ENCODE assay signal across 25 cellular contexts in the genomic region with DNA sequence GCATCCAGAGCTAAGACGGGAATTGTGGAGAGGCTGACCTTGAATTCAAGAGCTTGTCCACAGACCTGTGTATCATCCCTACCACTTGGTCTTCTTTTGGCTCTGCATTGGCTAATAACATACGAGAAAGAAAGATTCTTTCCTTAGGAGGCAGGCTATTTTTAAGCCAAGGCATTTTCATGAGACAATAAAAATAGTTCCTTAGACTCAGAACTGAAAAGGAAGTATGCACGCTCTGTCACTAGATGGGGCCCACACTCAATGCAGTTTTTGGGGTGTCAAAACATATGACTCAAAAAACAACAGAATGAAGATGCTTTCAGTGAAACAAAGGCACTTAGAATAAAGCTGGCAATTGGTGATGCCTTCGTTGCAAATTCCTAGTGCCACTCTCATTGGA.
DNase-seq lines count a peak whose midpoint lies in the region; ATAC-seq, FAIRE-seq and TF ChIP-seq lines count a peak whose summit lies in the region.
"Had no signal": no experiment of that assay in that cellular context is flagged by ENCODE, and none has a peak within 500 bp of the region (broad histone marks: within the 10 kb centered on the region; RNA-seq: fewer than 3 reads in every experiment).

No MANE protein-coding gene starts in this region.

- no peaks in the 10 kb centered on the region for H3K27me3 Mint-ChIP-seq in GM23338 (ENCODE audit: insufficient read depth, low read depth, poor library complexity)
- no peaks in the 10 kb centered on the region for H3K27me3 Mint-ChIP-seq in H9 (ENCODE audit: low read depth)
- H3K27me3 Mint-ChIP-seq in T-cell = no peaks in the 10 kb centered on the region
- H3K27me3 Mint-ChIP-seq: activated CD4-positive, alpha-beta T cell treated with anti-CD3 and anti-CD28 coated beads for 36 hours; dendritic cell treated with granulocyte-macrophage colony-stimulating factor and Interleukin-4, amounts not matched to agents 40 ng/mL and 50 ng/mL, for 4 days; naive thymus-derived CD4-positive, alpha-beta T cell; stimulated activated naive CD8-positive, alpha-beta T cell treated with anti-CD3 and anti-CD28 coated beads, Interleukin-15, amount 100 ng/mL, for 72 hours had no signal

- no peak overlapping the region for H2BK120ac ChIP-seq in H9 (ENCODE audit: low read depth, low read length, poor library complexity, severe bottlenecking)

- no peak overlapping the region for H2BK20ac ChIP-seq in H9 (ENCODE audit: low read depth, low read length, poor library complexity, severe bottlenecking)

- no peaks in the 10 kb centered on the region for H3K23me2 ChIP-seq in H9 (ENCODE audit: insufficient read length, low read depth, low read length, poor library complexity, severe bottlenecking)

- H3K4me1 Mint-ChIP-seq in GM23338 = peaks cover 4% of the 10 kb centered on the region; the same call in 1 of the 3 replicates
- peaks cover 0 to 3% of the 10 kb centered on the region in 2 experiments; a peak in 1 of 4 replicates for H3K4me1 Mint-ChIP-seq in H9
- no peaks in the 10 kb centered on the region for H3K4me1 Mint-ChIP-seq in T-cell
- H3K4me1 Mint-ChIP-seq: activated CD4-positive, alpha-beta T cell treated with anti-CD3 and anti-CD28 coated beads for 36 hours; stimulated activated naive CD8-positive, alpha-beta T cell treated with anti-CD3 and anti-CD28 coated beads, Interleukin-15, amount 100 ng/mL, for 72 hours had no signal

- H3K23ac ChIP-seq in H9 (ENCODE audit: insufficient read length, low read depth, low read length) = no peak overlapping the region

- H3K36me3 Mint-ChIP-seq in GM23338 (ENCODE audit: low read depth) (no peaks in the 10 kb centered on the region), H9 (ENCODE audit: insufficient read depth in 1 of 3, low read depth in 3 of 3) (peaks cover 0 to 6% (median 0%) of the 10 kb centered on the region in 3 experiments; a peak in 1 of 7 replicates), T-cell (no peaks in the 10 kb centered on the region)
- H3K36me3 Mint-ChIP-seq: naive thymus-derived CD4-positive, alpha-beta T cell had no signal

- H3K27ac ChIP-seq in 22Rv1 = peak overlapping the region; percentile 27; the same call in 1 of the 2 replicates
- H3K27ac ChIP-seq in GM23338 (ENCODE audit: low read depth) = no peak overlapping the region
- H3K27ac ChIP-seq in OCI-LY3 (ENCODE audit: low read length) = no peak overlapping the region
- H3K27ac ChIP-seq in H9 (ENCODE audit: insufficient read length, low read depth, low read length) = no peak overlapping the region
- H3K27ac ChIP-seq in gastrocnemius medialis = no peak overlapping the region
- H3K27ac ChIP-seq in kidney (ENCODE audit: low read depth in 2 of 2, low read length in 2 of 2) = no peak overlapping the region
- H3K27ac ChIP-seq: BLaER1 treated with 17β-estradiol and CSF1 and Interleukin-3, amounts not matched to agents 10 nM and 100 nM; cardiac muscle cell; heart right ventricle; right atrium auricular region; upper lobe of left lung had no signal

- DNase-seq in GM23338 (ENCODE audit: low spot score) (peak; percentile 11), epithelial cell of proximal tubule (ENCODE audit: low read depth) (no peak), H9 (no peak), gastrocnemius medialis (no peak), kidney (no peak), T-cell (no peak)
- DNase-seq: activated CD4-positive, alpha-beta T cell treated with anti-CD3 and anti-CD28 coated beads for 36 hours; activated naive CD4-positive, alpha-beta T cell treated with Interleukin-2 at 50 U/mL for 16 hours; activated T-cell treated with anti-CD3 and anti-CD28 coated beads, Interleukin-2, amount 50 U/mL, for 48 hours; GDM1; heart right ventricle; mesendoderm; naive thymus-derived CD4-positive, alpha-beta T cell; NCI-H2107; occipital lobe; stimulated activated CD4-positive, alpha-beta T cell treated with anti-CD3 and anti-CD28 coated beads, Interleukin-4, amount 100 ng/mL, for 24 hours; stimulated activated naive CD8-positive, alpha-beta T cell treated with anti-CD3 and anti-CD28 coated beads, Interleukin-15, amount 100 ng/mL, for 72 hours; upper lobe of left lung had no signal

- no peak overlapping the region for H3K56ac ChIP-seq in H9 (ENCODE audit: insufficient read length, low read depth, low read length)

- H3K9me2 ChIP-seq in GM23338 (ENCODE audit: insufficient read depth) = no peaks in the 10 kb centered on the region

- H3F3A ChIP-seq in GM23338 (replicated peaks; ENCODE audit: low read depth) = no peaks in the 10 kb centered on the region

- H3K79me2 ChIP-seq in GM23338 (replicated peaks; ENCODE audit: insufficient read depth) (no peaks in the 10 kb centered on the region), OCI-LY3 (ENCODE audit: low read length) (no peaks in the 10 kb centered on the region), H9 (ENCODE audit: insufficient read depth, low read length) (no peaks in the 10 kb centered on the region)

- H2BK12ac ChIP-seq in H9 (ENCODE audit: insufficient read length, low read depth, low read length) = no peak overlapping the region

- WGBS in H9 (ENCODE audit: extremely low coverage, insufficient read length, low lambda C conversion rate) = no CpG with 5 or more reads among the region's 4 CpGs

- H3K36me3 ChIP-seq in GM23338 (ENCODE audit: insufficient read depth) (no peaks in the 10 kb centered on the region), OCI-LY3 (replicated peaks; ENCODE audit: low read depth, low read length) (no peaks in the 10 kb centered on the region), gastrocnemius medialis (no peaks in the 10 kb centered on the region), kidney (ENCODE audit: control insufficient read depth in 1 of 2, insufficient read depth in 2 of 2, low read length in 2 of 2) (no peaks in the 10 kb centered on the region)
- H3K36me3 ChIP-seq: BLaER1 treated with 17β-estradiol and CSF1 and Interleukin-3, amounts not matched to agents 10 nM and 100 nM; cardiac muscle cell; heart right ventricle; right atrium auricular region; upper lobe of left lung had no signal

- POLR2A ChIA-PET in T-cell (lab: Charles Lee) = no interaction called here

- no peak overlapping the region for H2BK15ac ChIP-seq in H9 (ENCODE audit: low read depth, low read length)

- H3K27me3 ChIP-seq in GM23338 (ENCODE audit: insufficient read depth) (no peaks in the 10 kb centered on the region), OCI-LY3 (ENCODE audit: low read depth, low read length) (no peaks in the 10 kb centered on the region), H9 (ENCODE audit: insufficient read depth, low read length) (no peaks in the 10 kb centered on the region), gastrocnemius medialis (no peaks in the 10 kb centered on the region)
- H3K27me3 ChIP-seq: BLaER1 treated with 17β-estradiol and CSF1 and Interleukin-3, amounts not matched to agents 10 nM and 100 nM; cardiac muscle cell; heart right ventricle; right atrium auricular region; upper lobe of left lung had no signal

- no peak overlapping the region for H2BK5ac ChIP-seq in H9 (ENCODE audit: insufficient read length, low read length)

- H2AFZ ChIP-seq in GM23338 (no peak overlapping the region; the same call in 1 of the 2 replicates), OCI-LY3 (ENCODE audit: low read depth, low read length) (no peak overlapping the region), H9 (ENCODE audit: low read length) (no peak overlapping the region)

- no peak overlapping the region for H2AK5ac ChIP-seq in H9 (ENCODE audit: insufficient read length, low read length)

- no peaks in the 10 kb centered on the region for H3K79me1 ChIP-seq in H9 (ENCODE audit: insufficient read depth, low read depth, low read length, poor library complexity, severe bottlenecking)

- H3T11ph ChIP-seq in H9 (ENCODE audit: low read length) = no peak overlapping the region

- H3K27ac Mint-ChIP-seq in GM23338 = no peak overlapping the region
- no peak overlapping the region for H3K27ac Mint-ChIP-seq in H9
- no peak overlapping the region for H3K27ac Mint-ChIP-seq in T-cell
- H3K27ac Mint-ChIP-seq: activated CD4-positive, alpha-beta T cell treated with anti-CD3 and anti-CD28 coated beads for 36 hours; dendritic cell treated with granulocyte-macrophage colony-stimulating factor and Interleukin-4, amounts not matched to agents 40 ng/mL and 50 ng/mL, for 4 days; naive thymus-derived CD4-positive, alpha-beta T cell; stimulated activated naive CD8-positive, alpha-beta T cell treated with anti-CD3 and anti-CD28 coated beads, Interleukin-15, amount 100 ng/mL, for 72 hours had no signal

- FAIRE-seq in kidney (lab: Jason Lieb, UNC) = no peak
- FAIRE-seq: HepG2 had no signal

- TF ChIP-seq POLR2A in gastrocnemius medialis (IDR thresholded peaks at IDR 0.05) = no peak

- H3K18ac ChIP-seq in H9 (ENCODE audit: insufficient read length, low read depth, low read length) = no peak overlapping the region

- no peak overlapping the region for H3K9ac ChIP-seq in OCI-LY3 (ENCODE audit: low read length)
- no peak overlapping the region for H3K9ac ChIP-seq in H9 (ENCODE audit: extremely low read depth, insufficient read length, low read length)
- H3K9ac ChIP-seq in kidney (ENCODE audit: low read length in 2 of 2) = no peak overlapping the region
- H3K9ac ChIP-seq: BLaER1 treated with 17β-estradiol and CSF1 and Interleukin-3, amounts not matched to agents 10 nM and 100 nM had no signal

- H3K4me1 ChIP-seq in GM23338 (ENCODE audit: insufficient read depth) (no peaks in the 10 kb centered on the region), OCI-LY3 (ENCODE audit: low read length) (peaks cover 3% of the 10 kb centered on the region; the same call in 1 of the 2 replicates), H9 (ENCODE audit: insufficient read depth, low read length) (no peaks in the 10 kb centered on the region), gastrocnemius medialis (no peaks in the 10 kb centered on the region), kidney (ENCODE audit: control insufficient read depth in 1 of 2, insufficient read depth in 1 of 2, low read depth in 1 of 2, low read length in 2 of 2) (peaks cover 0 to 4% of the 10 kb centered on the region in 2 donors)
- H3K4me1 ChIP-seq: BLaER1 treated with 17β-estradiol and CSF1 and Interleukin-3, amounts not matched to agents 10 nM and 100 nM; heart right ventricle; right atrium auricular region; upper lobe of left lung had no signal

- H3K4me3 ChIP-seq in GM23338 (no peak overlapping the region), OCI-LY3 (ENCODE audit: low read length) (no peak overlapping the region), epithelial cell of proximal tubule (ENCODE audit: low read depth, low read length) (no peak overlapping the region), gastrocnemius medialis (no peak overlapping the region), kidney (ENCODE audit: low read length in 2 of 2) (no peak overlapping the region)
- H3K4me3 ChIP-seq: BLaER1 treated with 17β-estradiol and CSF1 and Interleukin-3, amounts not matched to agents 10 nM and 100 nM; cardiac muscle cell; heart right ventricle; right atrium auricular region; upper lobe of left lung had no signal

- no peak overlapping the region for H4K91ac ChIP-seq in H9 (ENCODE audit: insufficient read length, low read depth, low read length)

- H4K5ac ChIP-seq in H9 (ENCODE audit: insufficient read length, low read depth, low read length) = no peak overlapping the region

- no peak for ATAC-seq in GM23338
- no peak for ATAC-seq in gastrocnemius medialis
- no peak for ATAC-seq in T-cell (replicated peaks in 1 of 4)
- ATAC-seq: activated CD4-positive, alpha-beta T cell treated with anti-CD3 and anti-CD28 coated beads for 36 hours; heart right ventricle; HepG2; naive thymus-derived CD4-positive, alpha-beta T cell; stimulated activated naive CD8-positive, alpha-beta T cell treated with anti-CD3 and anti-CD28 coated beads, Interleukin-15, amount 100 ng/mL, for 72 hours had no signal

- H3K9me3 Mint-ChIP-seq in GM23338 (no peaks in the 10 kb centered on the region), H9 (0 out of 5 replicates have a peak, but pooled peaks cover 0 to 3% of the 10 kb centered on the region in 2 experiments), T-cell (peaks cover 0 to 20% (median 18%) of the 10 kb centered on the region in 3 donors)

- H3K4me3 Mint-ChIP-seq in GM23338 (no peak overlapping the region), H9 (no peak overlapping the region), T-cell (no peak overlapping the region)
- H3K4me3 Mint-ChIP-seq: activated CD4-positive, alpha-beta T cell treated with anti-CD3 and anti-CD28 coated beads for 36 hours; dendritic cell treated with granulocyte-macrophage colony-stimulating factor and Interleukin-4, amounts not matched to agents 40 ng/mL and 50 ng/mL, for 4 days; naive thymus-derived CD4-positive, alpha-beta T cell; stimulated activated naive CD8-positive, alpha-beta T cell treated with anti-CD3 and anti-CD28 coated beads, Interleukin-15, amount 100 ng/mL, for 72 hours had no signal

- no peak overlapping the region for H3K4ac ChIP-seq in H9 (ENCODE audit: low read depth, low read length)

- no peaks in the 10 kb centered on the region for H4K20me1 ChIP-seq in GM23338 (replicated peaks; ENCODE audit: insufficient read depth)
- no peaks in the 10 kb centered on the region for H4K20me1 ChIP-seq in OCI-LY3 (ENCODE audit: insufficient read depth, low read length)
- H4K20me1 ChIP-seq in H9 (ENCODE audit: control insufficient read depth, insufficient read depth, insufficient read length) = no peaks in the 10 kb centered on the region
- H4K20me1 ChIP-seq: BLaER1 treated with 17β-estradiol and CSF1 and Interleukin-3, amounts not matched to agents 10 nM and 100 nM had no signal

- intact Hi-C loops in gastrocnemius medialis (cut with DNase I; ENCODE audit: low total_unique reads) (no loop called here), kidney (cut with DNase I) (no loop called here)

- in situ Hi-C loops in gastrocnemius medialis (cut with MboI; ENCODE audit: low sequenced_read_pairs in 4 of 4) = no loop called here

- H4K8ac ChIP-seq in H9 (replicated peaks; ENCODE audit: insufficient read length, low read depth, low read length) = no peak overlapping the region

- no peak for TF ChIP-seq CTCF in 22Rv1 (IDR thresholded peaks at IDR 0.05)
- TF ChIP-seq CTCF in GM23338 (conservative IDR thresholded peaks at IDR 0.05; ENCODE audit: low read depth in 2 of 2) = peak; percentile 28 to 50
- peak; percentile 32 for TF ChIP-seq CTCF in OCI-LY3 (IDR thresholded peaks at IDR 0.05; ENCODE audit: low read depth, low read length)
- peak; percentile 39 for TF ChIP-seq CTCF in epithelial cell of proximal tubule (conservative IDR thresholded peaks at IDR 0.05; ENCODE audit: low read depth, low read length)
- TF ChIP-seq CTCF in H9 (conservative IDR thresholded peaks at IDR 0.05) = no peak; the same call in 2 of the 3 replicates
- TF ChIP-seq CTCF in gastrocnemius medialis (IDR thresholded peaks at IDR 0.05 in 4 of 5, conservative IDR thresholded peaks at IDR 0.05 in 1 of 5) = no peak
- TF ChIP-seq CTCF in kidney (IDR thresholded peaks at IDR 0.05; ENCODE audit: borderline replicate concordance, extremely low read depth, insufficient read depth) = no peak

- CTCF ChIA-PET in T-cell (lab: Charles Lee) = no interaction called here

- H3K4me2 ChIP-seq in GM23338 (no peak overlapping the region), OCI-LY3 (ENCODE audit: low read length) (0 out of 2 replicates have a peak overlapping the region, but pooled peaks have one; percentile 17), H9 (ENCODE audit: insufficient read depth, insufficient read length, low read length) (no peak overlapping the region)
- H3K4me2 ChIP-seq: BLaER1 treated with 17β-estradiol and CSF1 and Interleukin-3, amounts not matched to agents 10 nM and 100 nM had no signal

- H3K9me3 ChIP-seq in OCI-LY3 (ENCODE audit: insufficient read depth, low read length) (no peaks in the 10 kb centered on the region), H9 (ENCODE audit: control insufficient read depth, low read depth, low read length) (no peaks in the 10 kb centered on the region), gastrocnemius medialis (no peaks in the 10 kb centered on the region), kidney (ENCODE audit: control insufficient read depth in 1 of 2, low read length in 2 of 2) (no peaks in the 10 kb centered on the region)
- H3K9me3 ChIP-seq: BLaER1 treated with 17β-estradiol and CSF1 and Interleukin-3, amounts not matched to agents 10 nM and 100 nM; right atrium auricular region; upper lobe of left lung had no signal

- no peak overlapping the region for H3K14ac ChIP-seq in H9 (ENCODE audit: insufficient read depth, low read length)

Comparison
In these comparisons a context has a peak if more than half of its experiments do, and no peak if none do; other contexts are left out.
1. CTCF ChIP-seq: peak in GM23338 (2 of 2), OCI-LY3 (single experiment) and epithelial cell of proximal tubule (single experiment); none in 22Rv1 (single experiment), H9 (single experiment), gastrocnemius medialis (0 of 5) and kidney (single experiment).